In genomic region chr19:42290523-42291436, GRCh38 we compare ENCODE assay signal across 1 cellular context.
TF ChIP-seq lines count a peak whose summit lies in the region.

No MANE protein-coding gene starts in this region.

TF ChIP-seq in HepG2, 621 proteins besides CTCF, POLR2A, EP300 and RAD21 (continued from another document and continues in another):
- TF ChIP-seq IRX3 (CRISPR knock-in tag; IDR thresholded peaks at IDR 0.05; ENCODE audit: borderline replicate concordance, low read depth): no peak
- no peak for TF ChIP-seq ZNF552 (CRISPR knock-in tag; IDR thresholded peaks at IDR 0.05; ENCODE audit: borderline replicate concordance)
- no peak for TF ChIP-seq ZNF274 (CRISPR knock-in tag; IDR thresholded peaks at IDR 0.05)
- TF ChIP-seq ADNP (CRISPR knock-in tag; IDR thresholded peaks at IDR 0.05): no peak
- TF ChIP-seq HNF4A (CRISPR knock-in tag; IDR thresholded peaks at IDR 0.05): no peak
- TF ChIP-seq KMT2A (CRISPR knock-in tag; IDR thresholded peaks at IDR 0.05): no peak
- no peak for TF ChIP-seq SMAD3 (CRISPR knock-in tag; IDR thresholded peaks at IDR 0.05)
- no peak for TF ChIP-seq ZBTB1 (CRISPR knock-in tag; IDR thresholded peaks at IDR 0.05; ENCODE audit: borderline replicate concordance)
- no peak for TF ChIP-seq KAT2B (IDR thresholded peaks at IDR 0.05; ENCODE audit: borderline replicate concordance, low read depth, low read length)
- 0 out of 2 replicates have a peak, but pooled peaks have one; percentile 26 for TF ChIP-seq ZNF792 (CRISPR knock-in tag; IDR thresholded peaks at IDR 0.05)
- TF ChIP-seq XBP1 (CRISPR knock-in tag; IDR thresholded peaks at IDR 0.05): no peak
- no peak for TF ChIP-seq ZNF407 (CRISPR knock-in tag; IDR thresholded peaks at IDR 0.05; ENCODE audit: not compliant biosample characterization)
- no peak for TF ChIP-seq RFXANK (CRISPR knock-in tag; IDR thresholded peaks at IDR 0.05)
- TF ChIP-seq ZNF382 (CRISPR knock-in tag; IDR thresholded peaks at IDR 0.05; ENCODE audit: borderline replicate concordance): no peak
- 0 out of 2 replicates have a peak, but pooled peaks have one; percentile 19 for TF ChIP-seq ZFY (CRISPR knock-in tag; IDR thresholded peaks at IDR 0.05)
- TF ChIP-seq RXRA (CRISPR knock-in tag; IDR thresholded peaks at IDR 0.05): peak; percentile 22; the same call in 1 of the 2 replicates
- TF ChIP-seq, protein P1, sequence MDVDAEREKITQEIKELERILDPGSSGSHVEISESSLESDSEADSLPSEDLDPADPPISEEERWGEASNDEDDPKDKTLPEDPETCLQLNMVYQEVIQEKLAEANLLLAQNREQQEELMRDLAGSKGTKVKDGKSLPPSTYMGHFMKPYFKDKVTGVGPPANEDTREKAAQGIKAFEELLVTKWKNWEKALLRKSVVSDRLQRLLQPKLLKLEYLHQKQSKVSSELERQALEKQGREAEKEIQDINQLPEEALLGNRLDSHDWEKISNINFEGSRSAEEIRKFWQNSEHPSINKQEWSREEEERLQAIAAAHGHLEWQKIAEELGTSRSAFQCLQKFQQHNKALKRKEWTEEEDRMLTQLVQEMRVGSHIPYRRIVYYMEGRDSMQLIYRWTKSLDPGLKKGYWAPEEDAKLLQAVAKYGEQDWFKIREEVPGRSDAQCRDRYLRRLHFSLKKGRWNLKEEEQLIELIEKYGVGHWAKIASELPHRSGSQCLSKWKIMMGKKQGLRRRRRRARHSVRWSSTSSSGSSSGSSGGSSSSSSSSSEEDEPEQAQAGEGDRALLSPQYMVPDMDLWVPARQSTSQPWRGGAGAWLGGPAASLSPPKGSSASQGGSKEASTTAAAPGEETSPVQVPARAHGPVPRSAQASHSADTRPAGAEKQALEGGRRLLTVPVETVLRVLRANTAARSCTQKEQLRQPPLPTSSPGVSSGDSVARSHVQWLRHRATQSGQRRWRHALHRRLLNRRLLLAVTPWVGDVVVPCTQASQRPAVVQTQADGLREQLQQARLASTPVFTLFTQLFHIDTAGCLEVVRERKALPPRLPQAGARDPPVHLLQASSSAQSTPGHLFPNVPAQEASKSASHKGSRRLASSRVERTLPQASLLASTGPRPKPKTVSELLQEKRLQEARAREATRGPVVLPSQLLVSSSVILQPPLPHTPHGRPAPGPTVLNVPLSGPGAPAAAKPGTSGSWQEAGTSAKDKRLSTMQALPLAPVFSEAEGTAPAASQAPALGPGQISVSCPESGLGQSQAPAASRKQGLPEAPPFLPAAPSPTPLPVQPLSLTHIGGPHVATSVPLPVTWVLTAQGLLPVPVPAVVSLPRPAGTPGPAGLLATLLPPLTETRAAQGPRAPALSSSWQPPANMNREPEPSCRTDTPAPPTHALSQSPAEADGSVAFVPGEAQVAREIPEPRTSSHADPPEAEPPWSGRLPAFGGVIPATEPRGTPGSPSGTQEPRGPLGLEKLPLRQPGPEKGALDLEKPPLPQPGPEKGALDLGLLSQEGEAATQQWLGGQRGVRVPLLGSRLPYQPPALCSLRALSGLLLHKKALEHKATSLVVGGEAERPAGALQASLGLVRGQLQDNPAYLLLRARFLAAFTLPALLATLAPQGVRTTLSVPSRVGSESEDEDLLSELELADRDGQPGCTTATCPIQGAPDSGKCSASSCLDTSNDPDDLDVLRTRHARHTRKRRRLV (CRISPR knock-in tag; IDR thresholded peaks at IDR 0.05): no peak
- TF ChIP-seq GTF2F1 (IDR thresholded peaks at IDR 0.05; ENCODE audit: low read length): no peak
- TF ChIP-seq GATAD2A (CRISPR knock-in tag; IDR thresholded peaks at IDR 0.05): peak; percentile 32; the same call in 1 of the 2 replicates
- TF ChIP-seq MTF2 (CRISPR knock-in tag; IDR thresholded peaks at IDR 0.05; ENCODE audit: borderline replicate concordance): no peak
- TF ChIP-seq, protein P2, sequence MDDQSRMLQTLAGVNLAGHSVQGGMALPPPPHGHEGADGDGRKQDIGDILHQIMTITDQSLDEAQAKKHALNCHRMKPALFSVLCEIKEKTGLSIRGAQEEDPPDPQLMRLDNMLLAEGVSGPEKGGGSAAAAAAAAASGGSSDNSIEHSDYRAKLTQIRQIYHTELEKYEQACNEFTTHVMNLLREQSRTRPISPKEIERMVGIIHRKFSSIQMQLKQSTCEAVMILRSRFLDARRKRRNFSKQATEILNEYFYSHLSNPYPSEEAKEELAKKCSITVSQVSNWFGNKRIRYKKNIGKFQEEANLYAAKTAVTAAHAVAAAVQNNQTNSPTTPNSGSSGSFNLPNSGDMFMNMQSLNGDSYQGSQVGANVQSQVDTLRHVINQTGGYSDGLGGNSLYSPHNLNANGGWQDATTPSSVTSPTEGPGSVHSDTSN (CRISPR knock-in tag; IDR thresholded peaks at IDR 0.05; ENCODE audit: borderline replicate concordance): no peak
- TF ChIP-seq RCOR2 (CRISPR knock-in tag; IDR thresholded peaks at IDR 0.05): no peak
- TF ChIP-seq MTA3 (CRISPR knock-in tag; IDR thresholded peaks at IDR 0.05): no peak
- TF ChIP-seq STAT5B (CRISPR knock-in tag; IDR thresholded peaks at IDR 0.05): no peak
- peak; percentile 86 for TF ChIP-seq ZBTB7B (CRISPR knock-in tag; IDR thresholded peaks at IDR 0.05)
- TF ChIP-seq NR2F2 (IDR thresholded peaks at IDR 0.05; ENCODE audit: borderline replicate concordance, low read depth): no peak
- TF ChIP-seq CENPX (CRISPR knock-in tag; IDR thresholded peaks at IDR 0.05): no peak
- TF ChIP-seq EZH2 (conservative IDR thresholded peaks at IDR 0.05; ENCODE audit: low read depth, low read length): no peak
- TF ChIP-seq ZNF256 (CRISPR knock-in tag; conservative IDR thresholded peaks at IDR 0.05): no peak
- TF ChIP-seq ZNF687 (CRISPR knock-in tag; IDR thresholded peaks at IDR 0.05): peak; percentile 51
- no peak for TF ChIP-seq GATAD1 (CRISPR knock-in tag; IDR thresholded peaks at IDR 0.05)
- TF ChIP-seq, protein P3, sequence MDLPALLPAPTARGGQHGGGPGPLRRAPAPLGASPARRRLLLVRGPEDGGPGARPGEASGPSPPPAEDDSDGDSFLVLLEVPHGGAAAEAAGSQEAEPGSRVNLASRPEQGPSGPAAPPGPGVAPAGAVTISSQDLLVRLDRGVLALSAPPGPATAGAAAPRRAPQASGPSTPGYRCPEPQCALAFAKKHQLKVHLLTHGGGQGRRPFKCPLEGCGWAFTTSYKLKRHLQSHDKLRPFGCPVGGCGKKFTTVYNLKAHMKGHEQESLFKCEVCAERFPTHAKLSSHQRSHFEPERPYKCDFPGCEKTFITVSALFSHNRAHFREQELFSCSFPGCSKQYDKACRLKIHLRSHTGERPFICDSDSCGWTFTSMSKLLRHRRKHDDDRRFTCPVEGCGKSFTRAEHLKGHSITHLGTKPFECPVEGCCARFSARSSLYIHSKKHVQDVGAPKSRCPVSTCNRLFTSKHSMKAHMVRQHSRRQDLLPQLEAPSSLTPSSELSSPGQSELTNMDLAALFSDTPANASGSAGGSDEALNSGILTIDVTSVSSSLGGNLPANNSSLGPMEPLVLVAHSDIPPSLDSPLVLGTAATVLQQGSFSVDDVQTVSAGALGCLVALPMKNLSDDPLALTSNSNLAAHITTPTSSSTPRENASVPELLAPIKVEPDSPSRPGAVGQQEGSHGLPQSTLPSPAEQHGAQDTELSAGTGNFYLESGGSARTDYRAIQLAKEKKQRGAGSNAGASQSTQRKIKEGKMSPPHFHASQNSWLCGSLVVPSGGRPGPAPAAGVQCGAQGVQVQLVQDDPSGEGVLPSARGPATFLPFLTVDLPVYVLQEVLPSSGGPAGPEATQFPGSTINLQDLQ (CRISPR knock-in tag; IDR thresholded peaks at IDR 0.05): no peak
- no peak for TF ChIP-seq MIER3 (CRISPR knock-in tag; IDR thresholded peaks at IDR 0.05; ENCODE audit: borderline replicate concordance)
- TF ChIP-seq ZBTB43 (CRISPR knock-in tag; conservative IDR thresholded peaks at IDR 0.05): peak; percentile 59; the same call in 1 of the 2 replicates
- TF ChIP-seq ZMYM4 (CRISPR knock-in tag; IDR thresholded peaks at IDR 0.05): no peak
- peak; percentile 68; the same call in 1 of the 2 replicates for TF ChIP-seq MAZ (IDR thresholded peaks at IDR 0.05; ENCODE audit: borderline replicate concordance, low read depth, low read length)
- TF ChIP-seq MAZ (CRISPR knock-in tag; IDR thresholded peaks at IDR 0.05; ENCODE audit: low read depth): no peak
